ENCODE assay signal across 25 cellular contexts in genomic region chr13:51943721-51944120, GRCh38.
"Had no signal": no experiment of that assay in that cellular context is flagged by ENCODE, and none has a peak within 500 bp of the region (broad histone marks: within the 10 kb centered on the region; RNA-seq: fewer than 3 reads in every experiment).

No MANE protein-coding gene starts in this region.

- DNase-seq: activated CD4-positive, alpha-beta T cell treated with anti-CD3 and anti-CD28 coated beads, Interleukin-2, amount 50 U/mL, for 1 hour; activated CD4-positive, CD25-positive, alpha-beta regulatory T cell treated with anti-CD3 and anti-CD28 coated beads, Interleukin-2, amount 50 U/mL, for 72 hours; activated CD8-positive, alpha-beta memory T cell treated with anti-CD3 and anti-CD28 coated beads, Interleukin-2, amount 10 ng/mL, durations not matched to agents 7 days and 5 days; activated CD8-positive, alpha-beta T cell treated with anti-CD3 and anti-CD28 coated beads, Interleukin-2, amount 10 ng/mL, durations not matched to agents 7 days and 5 days; activated naive CD4-positive, alpha-beta T cell treated with anti-CD3 and anti-CD28 coated beads for 36 hours; activated T-cell treated with anti-CD3 and anti-CD28 coated beads, Interleukin-2, amount 50 U/mL, for 48 hours; amniotic stem cell; brain microvascular endothelial cell; caudate nucleus; islet precursor cell; left ventricle myocardium superior; pancreas; retina; sigmoid colon; small intestine; stimulated activated CD4-positive, alpha-beta T cell treated with anti-CD3 and anti-CD28 coated beads, Interleukin-4, amount 100 ng/mL, for 24 hours; stimulated activated naive CD8-positive, alpha-beta T cell treated with anti-CD3 and anti-CD28 coated beads, Interleukin-15, amount 100 ng/mL, for 72 hours; substantia nigra had no signal

- H3K27ac ChIP-seq: brain microvascular endothelial cell, gastroesophageal sphincter, hepatocyte, pancreas, prostate gland, sigmoid colon, upper lobe of left lung, vagina had no signal

- H3K4me2 ChIP-seq: hepatocyte had no signal

- H3K27me3 ChIP-seq: brain microvascular endothelial cell, gastroesophageal sphincter, hepatocyte, pancreas, sigmoid colon, upper lobe of left lung, vagina had no signal

- H3K4me3 Mint-ChIP-seq: activated CD8-positive, alpha-beta memory T cell treated with anti-CD3 and anti-CD28 coated beads, Interleukin-2, amount 10 ng/mL, durations not matched to agents 7 days and 5 days; activated CD8-positive, alpha-beta T cell treated with anti-CD3 and anti-CD28 coated beads, Interleukin-2, amount 10 ng/mL, durations not matched to agents 7 days and 5 days; activated naive CD4-positive, alpha-beta T cell treated with anti-CD3 and anti-CD28 coated beads for 36 hours; stimulated activated effector memory CD8-positive, alpha-beta T cell treated with anti-CD3 and anti-CD28 coated beads, Interleukin-12 subunit alpha, Interleukin-12 subunit beta, amount 100 ng/mL, for 72 hours; stimulated activated naive CD8-positive, alpha-beta T cell treated with anti-CD3 and anti-CD28 coated beads, Interleukin-15, amount 100 ng/mL, for 72 hours; T-helper 1 cell treated with Interleukin-12 subunit alpha and Interleukin-12 subunit beta and Interleukin-4 antibody, amounts not matched to agents 30 μg/mL and 1 μg/mL, for 36 hours had no signal

- H3K27me3 Mint-ChIP-seq: stimulated activated naive CD8-positive, alpha-beta T cell treated with anti-CD3 and anti-CD28 coated beads, Interleukin-15, amount 100 ng/mL, for 72 hours had no signal

- H3K4me3 ChIP-seq: gastroesophageal sphincter, hepatocyte, pancreas, prostate gland, sigmoid colon, upper lobe of left lung, vagina had no signal

- H3K36me3 Mint-ChIP-seq: activated CD8-positive, alpha-beta memory T cell treated with anti-CD3 and anti-CD28 coated beads, Interleukin-2, amount 10 ng/mL, durations not matched to agents 7 days and 5 days; stimulated activated effector memory CD8-positive, alpha-beta T cell treated with anti-CD3 and anti-CD28 coated beads, Interleukin-12 subunit alpha, Interleukin-12 subunit beta, amount 100 ng/mL, for 72 hours had no signal

- ATAC-seq: activated CD8-positive, alpha-beta memory T cell treated with anti-CD3 and anti-CD28 coated beads, Interleukin-2, amount 10 ng/mL, durations not matched to agents 7 days and 5 days; activated CD8-positive, alpha-beta T cell treated with anti-CD3 and anti-CD28 coated beads, Interleukin-2, amount 10 ng/mL, durations not matched to agents 7 days and 5 days; gastroesophageal sphincter; left ventricle myocardium superior; pancreas; stimulated activated effector memory CD8-positive, alpha-beta T cell treated with anti-CD3 and anti-CD28 coated beads, Interleukin-12 subunit alpha, Interleukin-12 subunit beta, amount 100 ng/mL, for 72 hours; stimulated activated naive CD8-positive, alpha-beta T cell treated with anti-CD3 and anti-CD28 coated beads, Interleukin-15, amount 100 ng/mL, for 72 hours had no signal

- H3K27ac Mint-ChIP-seq: activated CD8-positive, alpha-beta memory T cell treated with anti-CD3 and anti-CD28 coated beads, Interleukin-2, amount 10 ng/mL, durations not matched to agents 7 days and 5 days; activated CD8-positive, alpha-beta T cell treated with anti-CD3 and anti-CD28 coated beads, Interleukin-2, amount 10 ng/mL, durations not matched to agents 7 days and 5 days; activated naive CD4-positive, alpha-beta T cell treated with anti-CD3 and anti-CD28 coated beads for 36 hours; stimulated activated effector memory CD8-positive, alpha-beta T cell treated with anti-CD3 and anti-CD28 coated beads, Interleukin-12 subunit alpha, Interleukin-12 subunit beta, amount 100 ng/mL, for 72 hours; stimulated activated naive CD8-positive, alpha-beta T cell treated with anti-CD3 and anti-CD28 coated beads, Interleukin-15, amount 100 ng/mL, for 72 hours; T-helper 1 cell treated with Interleukin-12 subunit alpha and Interleukin-12 subunit beta and Interleukin-4 antibody, amounts not matched to agents 30 μg/mL and 1 μg/mL, for 36 hours had no signal

- H3K9me3 Mint-ChIP-seq: activated naive CD4-positive, alpha-beta T cell treated with anti-CD3 and anti-CD28 coated beads for 36 hours; stimulated activated effector memory CD8-positive, alpha-beta T cell treated with anti-CD3 and anti-CD28 coated beads, Interleukin-12 subunit alpha, Interleukin-12 subunit beta, amount 100 ng/mL, for 72 hours; stimulated activated naive CD8-positive, alpha-beta T cell treated with anti-CD3 and anti-CD28 coated beads, Interleukin-15, amount 100 ng/mL, for 72 hours; T-helper 1 cell treated with Interleukin-12 subunit alpha and Interleukin-12 subunit beta and Interleukin-4 antibody, amounts not matched to agents 30 μg/mL and 1 μg/mL, for 36 hours had no signal

- H3K9me3 ChIP-seq: gastroesophageal sphincter, pancreas, prostate gland, sigmoid colon, upper lobe of left lung, vagina had no signal

- H3K4me1 ChIP-seq: gastroesophageal sphincter, pancreas, prostate gland, sigmoid colon, upper lobe of left lung, vagina had no signal

- H3K36me3 ChIP-seq: brain microvascular endothelial cell, prostate gland had no signal
